8 cellular contexts compared by ENCODE assay signal in the genomic region with DNA sequence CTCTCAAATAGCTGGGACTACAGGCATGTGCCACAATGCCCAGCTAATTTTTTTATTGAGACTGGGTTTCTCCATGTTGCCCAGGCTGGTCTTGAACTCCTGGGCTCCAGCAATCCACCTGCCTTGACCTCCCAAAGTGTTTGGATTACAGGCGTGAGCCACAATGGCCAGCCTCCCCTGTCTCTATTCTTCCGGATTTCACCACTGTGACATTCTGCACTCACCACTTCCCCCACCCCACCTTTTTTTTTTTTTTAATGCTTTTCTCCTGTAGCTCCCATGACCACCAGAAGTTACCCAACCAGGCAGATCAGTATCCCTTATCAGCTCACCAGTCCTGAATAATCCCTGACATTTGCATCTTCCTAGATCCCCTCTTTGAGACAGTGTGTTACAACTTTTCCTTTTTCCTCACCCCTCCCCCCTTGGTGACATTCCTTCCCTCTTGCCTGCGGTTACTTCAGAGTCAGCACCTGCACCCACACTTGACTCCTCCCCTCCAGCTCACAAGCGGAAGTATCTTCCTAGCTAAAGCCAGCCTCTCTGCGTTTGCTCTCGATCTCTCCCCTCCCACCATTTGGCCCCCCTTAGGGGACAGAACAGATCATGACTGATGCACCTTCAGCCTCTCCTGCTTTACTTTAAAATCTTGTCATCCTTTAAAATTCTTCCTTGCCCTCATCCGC. TPM values are rescaled to one million over a fixed set of nuclear protein-coding genes. Genes with fewer than 3 reads are reported as not detected.
DNase-seq lines count a peak whose midpoint lies in the region; ATAC-seq and TF ChIP-seq lines count a peak whose summit lies in the region.

No MANE protein-coding gene starts in this region.

- ATAC-seq in GM21717 (IDR thresholded peaks at IDR 0.05; ENCODE audit: unreplicated experiment), result peak; percentile 73

- in situ Hi-C loops in astrocyte of the spinal cord (cut with HindIII; ENCODE audit: low sequenced_read_pairs), result no loop called here

- H3K36me3 ChIP-seq in GM06990 (ENCODE audit: control insufficient read depth, insufficient read depth, low read length), result no peaks in the 10 kb centered on the region

- no peaks in the 10 kb centered on the region for H3K27me3 ChIP-seq in GM06990 (replicated peaks; ENCODE audit: control insufficient read depth, insufficient read depth, low read length)

- peak overlapping the region; percentile 31 for H3K4me3 ChIP-seq in GM06990 (replicated peaks; ENCODE audit: low read depth, low read length)
- H3K4me3 ChIP-seq in astrocyte of the spinal cord (ENCODE audit: low read depth, low read length), result no peak overlapping the region

- peak overlapping the region; percentile 57 to 93 (median 83) for H3K27ac Mint-ChIP-seq in IgD-negative memory B cell
- H3K27ac Mint-ChIP-seq in T-helper 1 cell treated with Interleukin-12 subunit alpha and Interleukin-12 subunit beta and Interleukin-4 antibody, amounts not matched to agents 30 μg/mL and 1 μg/mL, for 36 hours, result peak overlapping the region; percentile 98

- H3K36me3 Mint-ChIP-seq in IgD-negative memory B cell, result peaks cover 2% of the 10 kb centered on the region
- H3K36me3 Mint-ChIP-seq in T-helper 1 cell treated with Interleukin-12 subunit alpha and Interleukin-12 subunit beta and Interleukin-4 antibody, amounts not matched to agents 30 μg/mL and 1 μg/mL, for 36 hours (ENCODE audit: low read depth), result peaks cover 4% of the 10 kb centered on the region

- DNase-seq in GM06990 (ENCODE audit: extremely low read depth, insufficient read length) (peak; percentile 69), astrocyte of the spinal cord (ENCODE audit: low read depth, low spot score) (peak; percentile 64), left kidney (ENCODE audit: low read depth, low spot score) (peak; percentile 90), dermis blood vessel endothelial cell (no peak)
- peak; percentile 45 for DNase-seq in stimulated activated CD8-positive, alpha-beta memory T cell treated with anti-CD3 and anti-CD28 coated beads, Interleukin-4, amount 100 ng/mL, for 24 hours (ENCODE audit: low read depth)

- H3K4me1 Mint-ChIP-seq in IgD-negative memory B cell, result peaks cover 23 to 31% (median 31%) of the 10 kb centered on the region in 3 donors
- peaks cover 40% of the 10 kb centered on the region for H3K4me1 Mint-ChIP-seq in T-helper 1 cell treated with Interleukin-12 subunit alpha and Interleukin-12 subunit beta and Interleukin-4 antibody, amounts not matched to agents 30 μg/mL and 1 μg/mL, for 36 hours (ENCODE audit: low read depth)

- peak overlapping the region; percentile 60 to 86 (median 80) for H3K4me3 Mint-ChIP-seq in IgD-negative memory B cell
- peak overlapping the region; percentile 84 for H3K4me3 Mint-ChIP-seq in T-helper 1 cell treated with Interleukin-12 subunit alpha and Interleukin-12 subunit beta and Interleukin-4 antibody, amounts not matched to agents 30 μg/mL and 1 μg/mL, for 36 hours

- TF ChIP-seq CTCF in GM06990 (IDR thresholded peaks at IDR 0.05; ENCODE audit: insufficient read depth, low read length, poor library complexity, severe bottlenecking), result no peak
- TF ChIP-seq CTCF in astrocyte of the spinal cord (IDR thresholded peaks at IDR 0.05; ENCODE audit: low read depth, low read length), result no peak

- H3K9me3 Mint-ChIP-seq in IgD-negative memory B cell, result no peaks in the 10 kb centered on the region
- H3K9me3 Mint-ChIP-seq in T-helper 1 cell treated with Interleukin-12 subunit alpha and Interleukin-12 subunit beta and Interleukin-4 antibody, amounts not matched to agents 30 μg/mL and 1 μg/mL, for 36 hours, result no peaks in the 10 kb centered on the region

- no peaks in the 10 kb centered on the region for H3K27me3 Mint-ChIP-seq in IgD-negative memory B cell
- H3K27me3 Mint-ChIP-seq in T-helper 1 cell treated with Interleukin-12 subunit alpha and Interleukin-12 subunit beta and Interleukin-4 antibody, amounts not matched to agents 30 μg/mL and 1 μg/mL, for 36 hours (ENCODE audit: low read depth), result no peaks in the 10 kb centered on the region

RNA-seq across cellular contexts. Expression of a gene that starts 13.5 kb away (rescaled TPM):
- polyA plus RNA-seq in IgD-negative memory B cell, result 11.9 TPM
- total RNA-seq in dermis blood vessel endothelial cell, result 4.9 and 8.7 TPM in 2 replicates

RNA-seq across cellular contexts. Expression of a gene that starts 19.0 kb away (rescaled TPM):
- 117 TPM for polyA plus RNA-seq in IgD-negative memory B cell
- 256 and 280 TPM in 2 replicates for total RNA-seq in dermis blood vessel endothelial cell
